In the genomic region with DNA sequence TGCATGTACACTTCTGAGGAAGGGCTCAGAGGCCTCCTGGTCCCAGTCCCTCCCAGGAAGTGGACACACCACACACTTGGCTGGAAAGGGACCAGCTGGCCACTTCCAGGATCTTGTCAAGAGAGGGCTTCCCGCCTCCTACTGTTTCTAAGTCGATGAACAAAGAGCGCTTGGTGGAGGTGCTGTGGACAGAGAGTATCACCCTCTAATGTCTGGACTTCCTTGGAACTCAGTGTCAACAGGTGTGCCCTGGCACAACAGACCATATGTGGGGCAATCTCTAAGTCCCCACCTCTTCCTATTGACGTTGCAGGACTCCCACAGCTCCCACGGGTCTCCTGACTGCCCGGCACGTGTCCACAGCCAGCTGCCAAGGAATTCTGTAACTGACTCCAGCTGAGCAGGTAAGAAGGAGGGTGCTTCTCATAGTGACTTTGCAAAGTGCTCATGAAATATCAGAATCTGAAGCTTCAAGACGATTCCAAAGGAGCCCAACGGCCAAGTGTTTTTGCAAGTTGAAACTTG, we compare ENCODE assay signal across 27 cellular contexts. TPM values are rescaled to one million over a fixed set of nuclear protein-coding genes. Genes with fewer than 3 reads are reported as not detected.
A peak's percentile ranks its signal among the peaks of the same experiment; 100 is the strongest.
DNase-seq lines count a peak whose midpoint lies in the region; ATAC-seq, FAIRE-seq and TF ChIP-seq lines count a peak whose summit lies in the region.
"Had no signal": no experiment of that assay in that cellular context is flagged by ENCODE, and none has a peak within 500 bp of the region (broad histone marks: within the 10 kb centered on the region; RNA-seq: fewer than 3 reads in every experiment).

No MANE protein-coding gene starts in this region.

- peaks cover 16% of the 10 kb centered on the region for H3F3A ChIP-seq in PC-9 (ENCODE audit: insufficient read depth, low read depth)

- no peaks in the 10 kb centered on the region for H4K20me1 ChIP-seq in PC-9 (ENCODE audit: insufficient read depth)

- no peak overlapping the region for H3K4me3 ChIP-seq in HEK293 (ENCODE audit: low read depth, low read length)
- no peak overlapping the region for H3K4me3 ChIP-seq in PC-9
- H3K4me3 ChIP-seq in left lung: no peak overlapping the region
- no peak overlapping the region for H3K4me3 ChIP-seq in small intestine (ENCODE audit: low read depth in 1 of 2, low read length in 2 of 2)
- H3K4me3 ChIP-seq: ascending aorta, gastrocnemius medialis, SJCRH30 had no signal

- DNase-seq in PC-9 (no peak), left lung (peak in 1 of 2 donors; percentile 65), small intestine (peak; percentile 61), endothelial cell (ENCODE audit: low spot score) (no peak), RKO (ENCODE audit: low spot score) (no peak), NCI-H187 treated with DMSO at 0.1 percent for 48 hours (lab: John Stamatoyannopoulos, UW) (no peak)
- no peak for DNase-seq in activated naive CD8-positive, alpha-beta T cell treated with anti-CD3 and anti-CD28 coated beads for 36 hours
- DNase-seq: activated CD8-positive, alpha-beta T cell treated with anti-CD3 and anti-CD28 coated beads, Interleukin-2, amount 10 ng/mL, durations not matched to agents 7 days and 5 days; activated naive CD4-positive, alpha-beta T cell treated with Interleukin-2 at 50 U/mL for 16 hours; activated T-cell treated with anti-CD3 and anti-CD28 coated beads, Interleukin-2, amount 50 U/mL, for 24 hours; CD8-positive, alpha-beta memory T cell; DMS79 treated with DMSO at 0.1 percent for 48 hours; gastrocnemius medialis; HCEC 1CT; NCI-H1105 treated with DMSO at 0.1 percent for 48 hours; NCI-H2107; NCI-H526 treated with DMSO at 0.1 percent for 48 hours; SJCRH30; stimulated activated CD4-positive, alpha-beta T cell treated with anti-CD3 and anti-CD28 coated beads, Interleukin-2, amount 100 ng/mL, for 24 hours; stimulated activated naive CD8-positive, alpha-beta T cell treated with anti-CD3 and anti-CD28 coated beads, Interleukin-15, amount 100 ng/mL, for 72 hours had no signal

- no peaks in the 10 kb centered on the region for H3K36me3 ChIP-seq in HEK293 (ENCODE audit: control insufficient read depth in 2 of 2, insufficient read depth in 1 of 2, low read length in 2 of 2)
- no peaks in the 10 kb centered on the region for H3K36me3 ChIP-seq in PC-9 (ENCODE audit: low read depth)
- no peaks in the 10 kb centered on the region for H3K36me3 ChIP-seq in left lung
- H3K36me3 ChIP-seq in small intestine (ENCODE audit: control insufficient read depth in 2 of 2, insufficient read depth in 2 of 2, low read length in 2 of 2): no peaks in the 10 kb centered on the region
- H3K36me3 ChIP-seq: ascending aorta, gastrocnemius medialis, SJCRH30 had no signal

- no peaks in the 10 kb centered on the region for H3K36me3 Mint-ChIP-seq in activated naive CD8-positive, alpha-beta T cell treated with anti-CD3 and anti-CD28 coated beads for 36 hours
- H3K36me3 Mint-ChIP-seq in endothelial cell (ENCODE audit: low read depth, unreplicated experiment): no peaks in the 10 kb centered on the region
- H3K36me3 Mint-ChIP-seq: CD8-positive, alpha-beta memory T cell had no signal

- H3K4me2 ChIP-seq in PC-9: no peak overlapping the region

- no peak overlapping the region for H3K27ac Mint-ChIP-seq in activated naive CD8-positive, alpha-beta T cell treated with anti-CD3 and anti-CD28 coated beads for 36 hours
- no peak overlapping the region for H3K27ac Mint-ChIP-seq in endothelial cell (ENCODE audit: unreplicated experiment)
- H3K27ac Mint-ChIP-seq: activated CD8-positive, alpha-beta T cell treated with anti-CD3 and anti-CD28 coated beads, Interleukin-2, amount 10 ng/mL, durations not matched to agents 7 days and 5 days; activated T-cell treated with anti-CD3 and anti-CD28 coated beads, Interleukin-2, amount 50 U/mL, for 24 hours; CD8-positive, alpha-beta memory T cell; progenitor cell of endocrine pancreas; stimulated activated naive CD8-positive, alpha-beta T cell treated with anti-CD3 and anti-CD28 coated beads, Interleukin-15, amount 100 ng/mL, for 72 hours had no signal

- H2AFZ ChIP-seq in PC-9: no peak overlapping the region

- BruUV-seq in PC-9 (replicated peaks; lab: Mats Ljungman, UMichigan): no TSS peak

- WGBS in small intestine, 3 donors: 49 to 82% (median 57%) methylated on average over 9 of the region's 9 CpGs

- no peaks in the 10 kb centered on the region for H3K9me3 Mint-ChIP-seq in activated naive CD8-positive, alpha-beta T cell treated with anti-CD3 and anti-CD28 coated beads for 36 hours
- no peaks in the 10 kb centered on the region for H3K9me3 Mint-ChIP-seq in endothelial cell (ENCODE audit: unreplicated experiment)
- H3K9me3 Mint-ChIP-seq: activated T-cell treated with anti-CD3 and anti-CD28 coated beads, Interleukin-2, amount 50 U/mL, for 24 hours; CD8-positive, alpha-beta memory T cell had no signal

- H3K9me3 ChIP-seq in HEK293 (ENCODE audit: control insufficient read depth, insufficient read depth, low read depth, low read length) (no peaks in the 10 kb centered on the region), PC-9 (ENCODE audit: insufficient read depth, low read depth) (no peaks in the 10 kb centered on the region), left lung (no peaks in the 10 kb centered on the region), small intestine (ENCODE audit: control insufficient read depth, low read depth) (no peaks in the 10 kb centered on the region)
- H3K9me3 ChIP-seq: ascending aorta, gastrocnemius medialis, SJCRH30 had no signal

- ATAC-seq in left lung: peak; percentile 75
- ATAC-seq: activated CD8-positive, alpha-beta T cell treated with anti-CD3 and anti-CD28 coated beads, Interleukin-2, amount 10 ng/mL, durations not matched to agents 7 days and 5 days; gastrocnemius medialis; stimulated activated naive CD8-positive, alpha-beta T cell treated with anti-CD3 and anti-CD28 coated beads, Interleukin-15, amount 100 ng/mL, for 72 hours had no signal

- no peak for TF ChIP-seq CTCF in HEK293 (tag by site-specific recombination; IDR thresholded peaks at IDR 0.05)
- no peak for TF ChIP-seq CTCF in PC-9 (conservative IDR thresholded peaks at IDR 0.05)
- no peak for TF ChIP-seq CTCF in left lung (IDR thresholded peaks at IDR 0.05)
- TF ChIP-seq CTCF in endothelial cell (IDR thresholded peaks at IDR 0.05; ENCODE audit: unreplicated experiment): no peak

- H3K27me3 ChIP-seq in PC-9 (ENCODE audit: insufficient read depth, low read depth): no peaks in the 10 kb centered on the region
- no peaks in the 10 kb centered on the region for H3K27me3 ChIP-seq in left lung
- no peaks in the 10 kb centered on the region for H3K27me3 ChIP-seq in small intestine (ENCODE audit: control insufficient read depth in 2 of 2, insufficient read depth in 2 of 2, low read length in 2 of 2)
- H3K27me3 ChIP-seq: ascending aorta, gastrocnemius medialis, SJCRH30 had no signal

- no peaks in the 10 kb centered on the region for H3K9me2 ChIP-seq in PC-9 (ENCODE audit: insufficient read depth)

- no peaks in the 10 kb centered on the region for H3K27me3 Mint-ChIP-seq in activated naive CD8-positive, alpha-beta T cell treated with anti-CD3 and anti-CD28 coated beads for 36 hours
- peaks cover 5% of the 10 kb centered on the region for H3K27me3 Mint-ChIP-seq in endothelial cell (ENCODE audit: unreplicated experiment)
- H3K27me3 Mint-ChIP-seq: activated T-cell treated with anti-CD3 and anti-CD28 coated beads, Interleukin-2, amount 50 U/mL, for 24 hours; progenitor cell of endocrine pancreas; stimulated activated naive CD8-positive, alpha-beta T cell treated with anti-CD3 and anti-CD28 coated beads, Interleukin-15, amount 100 ng/mL, for 72 hours had no signal

- H3K27ac ChIP-seq in HEK293 (ENCODE audit: extremely low read depth, low read depth, low read length): no peak overlapping the region
- peak overlapping the region; percentile 75 for H3K27ac ChIP-seq in PC-9
- no peak overlapping the region for H3K27ac ChIP-seq in left lung
- peak overlapping the region in 1 of 2 donors; percentile 10 for H3K27ac ChIP-seq in small intestine (ENCODE audit: low read depth in 1 of 2, low read length in 1 of 2)
- H3K27ac ChIP-seq: ascending aorta, gastrocnemius medialis, SJCRH30 had no signal

- H3K4me1 ChIP-seq in HEK293 (ENCODE audit: control insufficient read depth, insufficient read depth, low read length): no peaks in the 10 kb centered on the region
- peaks cover 36% of the 10 kb centered on the region for H3K4me1 ChIP-seq in PC-9 (replicated peaks; ENCODE audit: insufficient read depth)
- no peaks in the 10 kb centered on the region for H3K4me1 ChIP-seq in left lung
- H3K4me1 ChIP-seq in small intestine (ENCODE audit: control insufficient read depth in 2 of 2, insufficient read depth in 1 of 2, low read depth in 1 of 2, low read length in 1 of 2): peaks cover 0 to 3% of the 10 kb centered on the region in 2 donors
- H3K4me1 ChIP-seq: ascending aorta, gastrocnemius medialis, SJCRH30 had no signal

- no peaks in the 10 kb centered on the region for H3K79me2 ChIP-seq in PC-9 (ENCODE audit: low read depth)

- POLR2A ChIA-PET in HEK293 (lab: Yijun Ruan, JAX): no interaction called here
- POLR2A ChIA-PET in PC-9 (lab: Charles Lee; ENCODE audit: unreplicated experiment): no interaction called here

- no peak overlapping the region for H3K4me3 Mint-ChIP-seq in activated naive CD8-positive, alpha-beta T cell treated with anti-CD3 and anti-CD28 coated beads for 36 hours
- H3K4me3 Mint-ChIP-seq in endothelial cell (ENCODE audit: unreplicated experiment): no peak overlapping the region
- H3K4me3 Mint-ChIP-seq: activated CD8-positive, alpha-beta T cell treated with anti-CD3 and anti-CD28 coated beads, Interleukin-2, amount 10 ng/mL, durations not matched to agents 7 days and 5 days; activated T-cell treated with anti-CD3 and anti-CD28 coated beads, Interleukin-2, amount 50 U/mL, for 24 hours; CD8-positive, alpha-beta memory T cell; stimulated activated naive CD8-positive, alpha-beta T cell treated with anti-CD3 and anti-CD28 coated beads, Interleukin-15, amount 100 ng/mL, for 72 hours had no signal

- H3K4me1 Mint-ChIP-seq in activated naive CD8-positive, alpha-beta T cell treated with anti-CD3 and anti-CD28 coated beads for 36 hours: peaks cover 8% of the 10 kb centered on the region
- no peaks in the 10 kb centered on the region for H3K4me1 Mint-ChIP-seq in endothelial cell (ENCODE audit: unreplicated experiment)
- H3K4me1 Mint-ChIP-seq: CD8-positive, alpha-beta memory T cell had no signal

- CTCF ChIA-PET in HEK293 (lab: Yijun Ruan, JAX) (interaction anchor here (0.5 kb wide), 1 partner anchor 16 kb away, joined by 4 read pairs; no protein-coding TSS in a partner anchor), PC-9 (lab: Charles Lee) (no interaction called here)

- intact Hi-C loops in PC-9 (cut with micrococcal nuclease; ENCODE audit: unreplicated experiment) (loop anchor here (10.0 kb wide), 1 partner anchor 58 kb away; no protein-coding TSS in a partner anchor), left lung (cut with DNase I) (no loop called here)

- FAIRE-seq in small intestine (lab: Jason Lieb, UNC): no peak
- FAIRE-seq: keratinocyte had no signal

TF ChIP-seq in HEK293, 187 proteins besides CTCF, POLR2A, EP300 and RAD21 (continues in another document):
- TF ChIP-seq SCRT1 (tag by site-specific recombination; IDR thresholded peaks at IDR 0.05; ENCODE audit: borderline replicate concordance): 0 out of 2 replicates have a peak, but pooled peaks have one; percentile 30

RNA-seq across cellular contexts. Expression of a gene that starts 16.1 kb away (rescaled TPM):
- 0.37 TPM in 1 of 2 replicates, not detected in the other for total RNA-seq in PC-9 (2021)
- 1 to 10 TPM; 1.3 to 4.5 TPM for total RNA-seq in left lung
- 1 to 10 TPM; 1.1 to 9.2 (median 5.6) TPM for polyA plus RNA-seq in small intestine
- total RNA-seq in activated naive CD8-positive, alpha-beta T cell treated with anti-CD3 and anti-CD28 coated beads for 36 hours: 1 to 10 TPM; 3.0 to 3.5 TPM
- total RNA-seq in endothelial cell (ENCODE audit: unreplicated experiment): not detected
- total RNA-seq: HT1080, LHCN-M2, SJCRH30 had no signal
- polyA plus RNA-seq: CD8-positive, alpha-beta memory T cell; keratinocyte; neural cell had no signal
